Comparison of ENCODE assay signal across 1 cellular context in genomic region chr5:133974142-133974541, GRCh38.
TF ChIP-seq lines count a peak whose summit lies in the region.

No MANE protein-coding gene starts in this region.

TF ChIP-seq in HepG2, 621 proteins besides CTCF, POLR2A, EP300 and RAD21:
- peak; percentile 50 for TF ChIP-seq RBM22 (optimal IDR thresholded peaks at IDR 0.05; ENCODE audit: low read length)
- TF ChIP-seq SALL2 (CRISPR knock-in tag; IDR thresholded peaks at IDR 0.05) = no peak
